In the genomic region with DNA sequence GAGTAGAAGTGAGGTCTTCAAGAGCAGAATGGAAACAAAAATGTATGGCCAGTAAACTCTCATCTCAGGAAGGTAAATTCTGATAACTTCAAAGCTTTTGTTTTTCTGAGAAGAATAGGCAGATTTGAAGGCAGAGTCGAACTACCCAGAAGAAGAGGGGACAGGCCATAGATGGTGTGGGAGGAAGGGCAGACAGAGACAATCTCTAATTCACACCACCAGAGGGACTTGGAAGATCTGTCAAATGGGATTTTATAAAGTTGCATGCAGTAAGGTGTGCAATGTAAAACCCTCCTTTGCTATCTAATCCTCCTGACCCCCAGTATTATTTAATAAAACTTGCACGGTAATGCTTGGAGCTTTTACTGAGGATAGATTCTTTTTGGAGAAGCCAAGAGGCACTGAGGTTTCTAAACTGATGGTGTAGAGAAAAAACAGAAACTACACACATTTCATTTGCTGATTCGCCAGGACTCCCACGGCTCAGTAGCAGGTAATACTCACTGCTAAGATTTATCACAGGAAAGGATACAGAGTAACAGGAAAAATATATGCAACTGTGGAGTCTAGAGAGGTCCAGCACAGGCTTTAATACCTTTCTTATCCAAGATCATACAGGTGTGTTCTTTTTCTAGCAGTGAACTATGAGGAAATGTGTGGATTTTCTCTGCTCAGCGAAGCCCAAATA, we compare ENCODE assay signal across 1 cellular context.
TF ChIP-seq lines count a peak whose summit lies in the region.

No MANE protein-coding gene starts in this region.

TF ChIP-seq in HCT116, 20 proteins besides CTCF, POLR2A, EP300 and RAD21 (continued from another document):
- TF ChIP-seq, protein P1, sequence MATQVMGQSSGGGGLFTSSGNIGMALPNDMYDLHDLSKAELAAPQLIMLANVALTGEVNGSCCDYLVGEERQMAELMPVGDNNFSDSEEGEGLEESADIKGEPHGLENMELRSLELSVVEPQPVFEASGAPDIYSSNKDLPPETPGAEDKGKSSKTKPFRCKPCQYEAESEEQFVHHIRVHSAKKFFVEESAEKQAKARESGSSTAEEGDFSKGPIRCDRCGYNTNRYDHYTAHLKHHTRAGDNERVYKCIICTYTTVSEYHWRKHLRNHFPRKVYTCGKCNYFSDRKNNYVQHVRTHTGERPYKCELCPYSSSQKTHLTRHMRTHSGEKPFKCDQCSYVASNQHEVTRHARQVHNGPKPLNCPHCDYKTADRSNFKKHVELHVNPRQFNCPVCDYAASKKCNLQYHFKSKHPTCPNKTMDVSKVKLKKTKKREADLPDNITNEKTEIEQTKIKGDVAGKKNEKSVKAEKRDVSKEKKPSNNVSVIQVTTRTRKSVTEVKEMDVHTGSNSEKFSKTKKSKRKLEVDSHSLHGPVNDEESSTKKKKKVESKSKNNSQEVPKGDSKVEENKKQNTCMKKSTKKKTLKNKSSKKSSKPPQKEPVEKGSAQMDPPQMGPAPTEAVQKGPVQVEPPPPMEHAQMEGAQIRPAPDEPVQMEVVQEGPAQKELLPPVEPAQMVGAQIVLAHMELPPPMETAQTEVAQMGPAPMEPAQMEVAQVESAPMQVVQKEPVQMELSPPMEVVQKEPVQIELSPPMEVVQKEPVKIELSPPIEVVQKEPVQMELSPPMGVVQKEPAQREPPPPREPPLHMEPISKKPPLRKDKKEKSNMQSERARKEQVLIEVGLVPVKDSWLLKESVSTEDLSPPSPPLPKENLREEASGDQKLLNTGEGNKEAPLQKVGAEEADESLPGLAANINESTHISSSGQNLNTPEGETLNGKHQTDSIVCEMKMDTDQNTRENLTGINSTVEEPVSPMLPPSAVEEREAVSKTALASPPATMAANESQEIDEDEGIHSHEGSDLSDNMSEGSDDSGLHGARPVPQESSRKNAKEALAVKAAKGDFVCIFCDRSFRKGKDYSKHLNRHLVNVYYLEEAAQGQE (IDR thresholded peaks at IDR 0.05; ENCODE audit: low read depth), result no peak
- TF ChIP-seq, protein P2, sequence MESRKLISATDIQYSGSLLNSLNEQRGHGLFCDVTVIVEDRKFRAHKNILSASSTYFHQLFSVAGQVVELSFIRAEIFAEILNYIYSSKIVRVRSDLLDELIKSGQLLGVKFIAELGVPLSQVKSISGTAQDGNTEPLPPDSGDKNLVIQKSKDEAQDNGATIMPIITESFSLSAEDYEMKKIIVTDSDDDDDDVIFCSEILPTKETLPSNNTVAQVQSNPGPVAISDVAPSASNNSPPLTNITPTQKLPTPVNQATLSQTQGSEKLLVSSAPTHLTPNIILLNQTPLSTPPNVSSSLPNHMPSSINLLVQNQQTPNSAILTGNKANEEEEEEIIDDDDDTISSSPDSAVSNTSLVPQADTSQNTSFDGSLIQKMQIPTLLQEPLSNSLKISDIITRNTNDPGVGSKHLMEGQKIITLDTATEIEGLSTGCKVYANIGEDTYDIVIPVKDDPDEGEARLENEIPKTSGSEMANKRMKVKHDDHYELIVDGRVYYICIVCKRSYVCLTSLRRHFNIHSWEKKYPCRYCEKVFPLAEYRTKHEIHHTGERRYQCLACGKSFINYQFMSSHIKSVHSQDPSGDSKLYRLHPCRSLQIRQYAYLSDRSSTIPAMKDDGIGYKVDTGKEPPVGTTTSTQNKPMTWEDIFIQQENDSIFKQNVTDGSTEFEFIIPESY (IDR thresholded peaks at IDR 0.05; ENCODE audit: extremely low read depth, insufficient replicate concordance, low read length), result no peak
- TF ChIP-seq ZFX (IDR thresholded peaks at IDR 0.05) (no peak), SP1 (IDR thresholded peaks at IDR 0.05; ENCODE audit: low read depth) (no peak), FOSL1 (IDR thresholded peaks at IDR 0.05; ENCODE audit: low read depth) (no peak), TCF7L2 (IDR thresholded peaks at IDR 0.05; ENCODE audit: borderline replicate concordance, extremely low read depth, insufficient read depth, insufficient read length) (no peak), CBX3 (IDR thresholded peaks at IDR 0.05; ENCODE audit: low read depth) (no peak)
